Comparison of ENCODE assay signal across 25 cellular contexts in the genomic region with DNA sequence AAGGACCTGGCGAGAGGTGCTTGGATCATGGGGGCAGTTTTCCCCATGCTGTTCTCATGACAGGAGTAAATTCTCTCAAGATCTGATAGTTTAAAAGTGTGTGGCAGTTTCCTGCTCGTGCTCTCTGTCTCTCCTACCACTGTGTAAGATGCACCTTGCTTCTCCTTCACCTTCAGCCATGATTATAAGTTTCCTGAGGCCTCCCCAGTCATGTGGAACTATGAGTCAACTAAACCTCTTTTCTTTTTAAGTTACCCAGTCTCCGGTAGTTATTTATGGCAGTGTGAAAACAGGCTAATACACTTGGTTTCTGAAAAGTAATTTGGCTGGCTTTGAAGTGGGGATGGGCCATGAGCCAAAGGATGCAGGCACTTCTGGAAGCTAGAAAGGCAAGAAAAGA.
DNase-seq lines count a peak whose midpoint lies in the region; ATAC-seq and TF ChIP-seq lines count a peak whose summit lies in the region.
"Had no signal": no experiment of that assay in that cellular context is flagged by ENCODE, and none has a peak within 500 bp of the region (broad histone marks: within the 10 kb centered on the region; RNA-seq: fewer than 3 reads in every experiment).

No MANE protein-coding gene starts in this region.

- no peak for TF ChIP-seq CTCF in activated CD8-positive, alpha-beta T cell treated with anti-CD3 and anti-CD28 coated beads for 36 hours (IDR thresholded peaks at IDR 0.05)

- H3K4me1 ChIP-seq in BLaER1 = peaks cover 10% of the 10 kb centered on the region

- intact Hi-C loops in activated CD8-positive, alpha-beta T cell treated with anti-CD3 and anti-CD28 coated beads for 36 hours (cut with micrococcal nuclease) = no loop called here

- H3K4me3 Mint-ChIP-seq in activated CD8-positive, alpha-beta T cell treated with anti-CD3 and anti-CD28 coated beads for 36 hours = no peak overlapping the region
- H3K4me3 Mint-ChIP-seq in activated CD8-positive, alpha-beta T cell treated with anti-CD3 and anti-CD28 coated beads, Interleukin-2, amount 10 ng/mL, durations not matched to agents 7 days and 5 days = no peak overlapping the region
- H3K4me3 Mint-ChIP-seq in T-helper 17 cell = no peak overlapping the region
- H3K4me3 Mint-ChIP-seq: B cell had no signal

- CTCF ChIA-PET in activated CD8-positive, alpha-beta T cell treated with anti-CD3 and anti-CD28 coated beads for 36 hours (lab: Charles Lee) = no interaction called here
- CTCF ChIA-PET in activated CD8-positive, alpha-beta T cell treated with anti-CD3 and anti-CD28 coated beads, Interleukin-2, amount 10 ng/mL, durations not matched to agents 7 days and 5 days (lab: Charles Lee) = no interaction called here

- H3K9me3 ChIP-seq in BLaER1 (peaks cover 11% of the 10 kb centered on the region; the same call in 1 of the 2 replicates), T-helper 17 cell (ENCODE audit: control insufficient read depth, low read length, poor library complexity, severe bottlenecking) (no peaks in the 10 kb centered on the region)
- H3K9me3 ChIP-seq: SK-N-SH had no signal

- H3K36me3 Mint-ChIP-seq in activated CD8-positive, alpha-beta T cell treated with anti-CD3 and anti-CD28 coated beads for 36 hours (ENCODE audit: low read depth) = peaks cover 14% of the 10 kb centered on the region
- H3K36me3 Mint-ChIP-seq in activated CD8-positive, alpha-beta T cell treated with anti-CD3 and anti-CD28 coated beads, Interleukin-2, amount 10 ng/mL, durations not matched to agents 7 days and 5 days (ENCODE audit: low read depth) = peaks cover 5% of the 10 kb centered on the region
- H3K36me3 Mint-ChIP-seq in T-helper 17 cell (ENCODE audit: low read depth) = peaks cover 2% of the 10 kb centered on the region

- POLR2A ChIA-PET in activated CD8-positive, alpha-beta T cell treated with anti-CD3 and anti-CD28 coated beads for 36 hours (lab: Charles Lee) = no interaction called here
- POLR2A ChIA-PET in activated CD8-positive, alpha-beta T cell treated with anti-CD3 and anti-CD28 coated beads, Interleukin-2, amount 10 ng/mL, durations not matched to agents 7 days and 5 days (lab: Charles Lee) = no interaction called here

- no peak overlapping the region for H3K9ac ChIP-seq in BLaER1
- H3K9ac ChIP-seq: SK-N-SH had no signal

- H3K27ac Mint-ChIP-seq in activated CD8-positive, alpha-beta T cell treated with anti-CD3 and anti-CD28 coated beads for 36 hours = peak overlapping the region; percentile 66
- no peak overlapping the region for H3K27ac Mint-ChIP-seq in activated CD8-positive, alpha-beta T cell treated with anti-CD3 and anti-CD28 coated beads, Interleukin-2, amount 10 ng/mL, durations not matched to agents 7 days and 5 days
- H3K27ac Mint-ChIP-seq in T-helper 17 cell = peak overlapping the region; percentile 0

- H3K27ac ChIP-seq in BLaER1 = no peak overlapping the region
- H3K27ac ChIP-seq: RWPE1 had no signal

- peaks cover 9% of the 10 kb centered on the region for H3K4me1 Mint-ChIP-seq in activated CD8-positive, alpha-beta T cell treated with anti-CD3 and anti-CD28 coated beads for 36 hours (ENCODE audit: low read depth)
- H3K4me1 Mint-ChIP-seq in activated CD8-positive, alpha-beta T cell treated with anti-CD3 and anti-CD28 coated beads, Interleukin-2, amount 10 ng/mL, durations not matched to agents 7 days and 5 days (ENCODE audit: low read depth) = no peaks in the 10 kb centered on the region
- H3K4me1 Mint-ChIP-seq in T-helper 17 cell = peaks cover 5% of the 10 kb centered on the region
- H3K4me1 Mint-ChIP-seq: B cell had no signal

- peaks cover 2% of the 10 kb centered on the region for H3K9me3 Mint-ChIP-seq in activated CD8-positive, alpha-beta T cell treated with anti-CD3 and anti-CD28 coated beads for 36 hours
- no peaks in the 10 kb centered on the region for H3K9me3 Mint-ChIP-seq in activated CD8-positive, alpha-beta T cell treated with anti-CD3 and anti-CD28 coated beads, Interleukin-2, amount 10 ng/mL, durations not matched to agents 7 days and 5 days (ENCODE audit: insufficient read depth)

- ATAC-seq in activated CD8-positive, alpha-beta T cell treated with anti-CD3 and anti-CD28 coated beads for 36 hours = peak; percentile 47
- no peak for ATAC-seq in activated CD8-positive, alpha-beta T cell treated with anti-CD3 and anti-CD28 coated beads, Interleukin-2, amount 10 ng/mL, durations not matched to agents 7 days and 5 days
- ATAC-seq in T-helper 17 cell = no peak
- ATAC-seq: HepG2 had no signal

- H3K27me3 Mint-ChIP-seq in activated CD8-positive, alpha-beta T cell treated with anti-CD3 and anti-CD28 coated beads for 36 hours = no peaks in the 10 kb centered on the region
- no peaks in the 10 kb centered on the region for H3K27me3 Mint-ChIP-seq in activated CD8-positive, alpha-beta T cell treated with anti-CD3 and anti-CD28 coated beads, Interleukin-2, amount 10 ng/mL, durations not matched to agents 7 days and 5 days (ENCODE audit: low read depth)
- no peaks in the 10 kb centered on the region for H3K27me3 Mint-ChIP-seq in T-helper 17 cell
- H3K27me3 Mint-ChIP-seq: B cell had no signal

- H3K4me2 ChIP-seq in BLaER1 = peak overlapping the region; percentile 25; the same call in 1 of the 2 replicates
- H3K4me2 ChIP-seq: SK-N-SH had no signal

- no peak overlapping the region for H3K4me3 ChIP-seq in BLaER1

- DNase-seq in activated CD8-positive, alpha-beta T cell treated with anti-CD3 and anti-CD28 coated beads for 36 hours = no peak
- no peak for DNase-seq in activated CD8-positive, alpha-beta T cell treated with anti-CD3 and anti-CD28 coated beads, Interleukin-2, amount 10 ng/mL, durations not matched to agents 7 days and 5 days
- DNase-seq in T-helper 17 cell (no peak), kidney tubule cell (ENCODE audit: low spot score) (peak; percentile 22), AG20443 (ENCODE audit: low spot score) (no peak), MV-4-11 (lab: John Stamatoyannopoulos, UW) (no peak)
- no peak for DNase-seq in stimulated activated CD8-positive, alpha-beta memory T cell treated with anti-CD3 and anti-CD28 coated beads, Interleukin-4, amount 100 ng/mL, for 48 hours
- DNase-seq: 8988T; EL; GF-D8; KBM-7; MM.1S; NCI-H1092; NCI-H1436; NCI-H1930; NCI-H2227 treated with DMSO at 0.1 percent for 48 hours; NCI-H510A treated with DMSO at 0.1 percent for 48 hours; NCI-H748 treated with DMSO at 0.1 percent for 48 hours; NK-92 treated with Interleukin-12 subunit alpha and Interleukin-12 subunit beta, amount 100 ng/mL, for 24 hours; SHP77 treated with DMSO at 0.1 percent for 48 hours; SK-N-SH had no signal

- H4K20me1 ChIP-seq in BLaER1 = no peaks in the 10 kb centered on the region

- peaks cover 12% of the 10 kb centered on the region; the same call in 1 of the 2 replicates for H3K36me3 ChIP-seq in BLaER1

- no peaks in the 10 kb centered on the region for H3K27me3 ChIP-seq in BLaER1
